10 cellular contexts compared by ENCODE assay signal in the genomic region with DNA sequence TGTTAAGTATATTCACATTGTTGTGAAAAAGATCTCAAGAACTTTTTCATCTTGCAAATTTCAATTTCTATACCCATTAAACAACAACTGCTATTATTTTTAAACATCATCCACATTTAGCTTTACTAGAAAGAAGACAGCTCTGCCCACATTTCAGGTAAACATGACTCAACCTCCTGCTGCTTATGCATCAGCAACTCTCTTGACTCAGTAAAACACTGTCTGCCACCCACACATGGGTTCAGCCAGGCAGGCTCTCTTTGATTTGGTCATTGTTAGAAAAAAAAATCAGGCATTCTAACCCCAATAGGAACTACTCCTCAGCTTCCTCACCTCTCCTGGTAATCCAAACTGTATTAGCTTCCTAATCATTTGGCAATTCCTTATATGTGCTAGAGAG. TPM values are rescaled to one million over a fixed set of nuclear protein-coding genes. Genes with fewer than 3 reads are reported as not detected.
DNase-seq lines count a peak whose midpoint lies in the region; ATAC-seq and TF ChIP-seq lines count a peak whose summit lies in the region.
"Had no signal": no experiment of that assay in that cellular context is flagged by ENCODE, and none has a peak within 500 bp of the region (broad histone marks: within the 10 kb centered on the region; RNA-seq: fewer than 3 reads in every experiment).

No MANE protein-coding gene starts in this region.

- no peak overlapping the region for H3K27ac ChIP-seq in esophagus squamous epithelium
- H3K27ac ChIP-seq in SK-N-SH (ENCODE audit: low read depth in 2 of 2, low read length in 1 of 2): no peak overlapping the region

- POLR2A ChIA-PET in SK-N-SH (lab: Yijun Ruan, JAX): no interaction called here

- intact Hi-C loops in activated T-helper 2 cell treated with anti-CD3 and anti-CD28 coated beads, Interferon-gamma antibody, Interleukin-2, Interleukin-4, amounts not matched to agents 10 μg/mL and 5 μg/mL and 100 μg/mL, durations not matched to agents 14 hours and 24 hours and 36 hours (cut with micrococcal nuclease): no loop called here
- intact Hi-C loops in esophagus squamous epithelium (cut with DNase I): no loop called here

- no peaks in the 10 kb centered on the region for H3K27me3 Mint-ChIP-seq in activated T-helper 2 cell treated with anti-CD3 and anti-CD28 coated beads, Interferon-gamma antibody, Interleukin-2, Interleukin-4, amounts not matched to agents 10 μg/mL and 5 μg/mL and 100 μg/mL, durations not matched to agents 14 hours and 24 hours and 36 hours (ENCODE audit: low read depth)

- no peaks in the 10 kb centered on the region for H4K20me1 ChIP-seq in SK-N-SH (ENCODE audit: insufficient read depth)

- DNase-seq in activated T-helper 2 cell treated with anti-CD3 and anti-CD28 coated beads, Interferon-gamma antibody, Interleukin-2, Interleukin-4, amounts not matched to agents 10 μg/mL and 5 μg/mL and 100 μg/mL, durations not matched to agents 14 hours and 24 hours and 36 hours (ENCODE audit: low spot score): no peak
- DNase-seq in stimulated activated CD4-positive, alpha-beta T cell treated with anti-CD3 and anti-CD28 coated beads, Interleukin-1b, Interleukin-23, amount 100 ng/mL, for 24 hours (ENCODE audit: low read depth in 4 of 4, low spot score in 1 of 4): peak in 3 of 4 experiments; percentile 28 to 48 (median 30)
- DNase-seq in esophagus squamous epithelium (lab: John Stamatoyannopoulos, UW) (no peak), NOMO-1 treated with dmso at 0.1 percent for 144 hours (lab: John Stamatoyannopoulos, UW; ENCODE audit: unreplicated experiment) (no peak), SK-N-SH (no peak)

- no peaks in the 10 kb centered on the region for H3K9me2 ChIP-seq in SK-N-SH

- H3K4me3 ChIP-seq in esophagus squamous epithelium (no peak overlapping the region), SK-N-SH (ENCODE audit: low read depth in 2 of 2, low read length in 1 of 2) (no peak overlapping the region)

- no peak overlapping the region for H3K4me3 Mint-ChIP-seq in activated T-helper 2 cell treated with anti-CD3 and anti-CD28 coated beads, Interferon-gamma antibody, Interleukin-2, Interleukin-4, amounts not matched to agents 10 μg/mL and 5 μg/mL and 100 μg/mL, durations not matched to agents 14 hours and 24 hours and 36 hours (ENCODE audit: low read depth)

- H3K9ac ChIP-seq in SK-N-SH: no peak overlapping the region

- H3K4me2 ChIP-seq in SK-N-SH: no peak overlapping the region

- ATAC-seq in GM18870 (IDR thresholded peaks at IDR 0.05; ENCODE audit: unreplicated experiment) (peak; percentile 48), HG03060 (IDR thresholded peaks at IDR 0.05; ENCODE audit: low read depth, unreplicated experiment) (peak; percentile 59), HG03457 (IDR thresholded peaks at IDR 0.05; ENCODE audit: unreplicated experiment) (no peak)

- H3K4me1 ChIP-seq in esophagus squamous epithelium (peaks cover 3 to 9% (median 8%) of the 10 kb centered on the region in 3 donors), SK-N-SH (ENCODE audit: control insufficient read depth in 1 of 2, insufficient read depth in 2 of 2, low read depth in 1 of 2, low read length in 1 of 2) (peaks cover 0 to 4% of the 10 kb centered on the region in 2 experiments; a peak in 1 of 4 replicates)

- H3K27me3 ChIP-seq in esophagus squamous epithelium: no peaks in the 10 kb centered on the region
- no peaks in the 10 kb centered on the region for H3K27me3 ChIP-seq in SK-N-SH (ENCODE audit: insufficient read depth)

- no peak for TF ChIP-seq RAD21 in SK-N-SH (IDR thresholded peaks at IDR 0.05; ENCODE audit: low read length)

- no peak overlapping the region for H2AFZ ChIP-seq in SK-N-SH (ENCODE audit: low read depth)

- no peaks in the 10 kb centered on the region for H3F3A ChIP-seq in SK-N-SH (replicated peaks; ENCODE audit: insufficient read depth)

- H3K4me1 Mint-ChIP-seq in activated T-helper 2 cell treated with anti-CD3 and anti-CD28 coated beads, Interferon-gamma antibody, Interleukin-2, Interleukin-4, amounts not matched to agents 10 μg/mL and 5 μg/mL and 100 μg/mL, durations not matched to agents 14 hours and 24 hours and 36 hours (ENCODE audit: low read depth): peaks cover 41% of the 10 kb centered on the region

- H3K36me3 ChIP-seq in esophagus squamous epithelium (no peaks in the 10 kb centered on the region), SK-N-SH (replicated peaks in 1 of 2; ENCODE audit: control insufficient read depth in 1 of 2, insufficient read depth in 2 of 2, low read length in 1 of 2) (no peaks in the 10 kb centered on the region)

- no peak for TF ChIP-seq EP300 in SK-N-SH (IDR thresholded peaks at IDR 0.05; ENCODE audit: borderline replicate concordance in 1 of 2, low read depth in 1 of 2, low read length in 1 of 2)

- peak overlapping the region; percentile 11 for H3K27ac Mint-ChIP-seq in activated T-helper 2 cell treated with anti-CD3 and anti-CD28 coated beads, Interferon-gamma antibody, Interleukin-2, Interleukin-4, amounts not matched to agents 10 μg/mL and 5 μg/mL and 100 μg/mL, durations not matched to agents 14 hours and 24 hours and 36 hours

- TF ChIP-seq CTCF in esophagus squamous epithelium (IDR thresholded peaks at IDR 0.05): no peak
- no peak for TF ChIP-seq CTCF in SK-N-SH (IDR thresholded peaks at IDR 0.05)

- H3K9me3 Mint-ChIP-seq in activated T-helper 2 cell treated with anti-CD3 and anti-CD28 coated beads, Interferon-gamma antibody, Interleukin-2, Interleukin-4, amounts not matched to agents 10 μg/mL and 5 μg/mL and 100 μg/mL, durations not matched to agents 14 hours and 24 hours and 36 hours: no peaks in the 10 kb centered on the region

- H3K36me3 Mint-ChIP-seq in activated T-helper 2 cell treated with anti-CD3 and anti-CD28 coated beads, Interferon-gamma antibody, Interleukin-2, Interleukin-4, amounts not matched to agents 10 μg/mL and 5 μg/mL and 100 μg/mL, durations not matched to agents 14 hours and 24 hours and 36 hours (ENCODE audit: low read depth): peaks cover 3% of the 10 kb centered on the region

- no peaks in the 10 kb centered on the region for H3K79me2 ChIP-seq in SK-N-SH (ENCODE audit: insufficient read depth)

- H3K9me3 ChIP-seq in esophagus squamous epithelium (no peaks in the 10 kb centered on the region), SK-N-SH (no peaks in the 10 kb centered on the region)

- no peak for TF ChIP-seq POLR2A in esophagus squamous epithelium (IDR thresholded peaks at IDR 0.05)

- CTCF ChIA-PET in SK-N-SH (lab: Yijun Ruan, JAX): interaction anchor here (1.4 kb wide), 1 partner anchor 16 kb away, joined by 5 read pairs; no protein-coding TSS in a partner anchor

TF ChIP-seq in SK-N-SH, 30 proteins besides CTCF, POLR2A, EP300 and RAD21 (continues in another document):
- TF ChIP-seq FOXJ3 (CRISPR knock-in tag; IDR thresholded peaks at IDR 0.05) (no peak), SIN3A (IDR thresholded peaks at IDR 0.05; ENCODE audit: borderline replicate concordance, low read depth, low read length) (no peak)
- TF ChIP-seq, protein P1, sequence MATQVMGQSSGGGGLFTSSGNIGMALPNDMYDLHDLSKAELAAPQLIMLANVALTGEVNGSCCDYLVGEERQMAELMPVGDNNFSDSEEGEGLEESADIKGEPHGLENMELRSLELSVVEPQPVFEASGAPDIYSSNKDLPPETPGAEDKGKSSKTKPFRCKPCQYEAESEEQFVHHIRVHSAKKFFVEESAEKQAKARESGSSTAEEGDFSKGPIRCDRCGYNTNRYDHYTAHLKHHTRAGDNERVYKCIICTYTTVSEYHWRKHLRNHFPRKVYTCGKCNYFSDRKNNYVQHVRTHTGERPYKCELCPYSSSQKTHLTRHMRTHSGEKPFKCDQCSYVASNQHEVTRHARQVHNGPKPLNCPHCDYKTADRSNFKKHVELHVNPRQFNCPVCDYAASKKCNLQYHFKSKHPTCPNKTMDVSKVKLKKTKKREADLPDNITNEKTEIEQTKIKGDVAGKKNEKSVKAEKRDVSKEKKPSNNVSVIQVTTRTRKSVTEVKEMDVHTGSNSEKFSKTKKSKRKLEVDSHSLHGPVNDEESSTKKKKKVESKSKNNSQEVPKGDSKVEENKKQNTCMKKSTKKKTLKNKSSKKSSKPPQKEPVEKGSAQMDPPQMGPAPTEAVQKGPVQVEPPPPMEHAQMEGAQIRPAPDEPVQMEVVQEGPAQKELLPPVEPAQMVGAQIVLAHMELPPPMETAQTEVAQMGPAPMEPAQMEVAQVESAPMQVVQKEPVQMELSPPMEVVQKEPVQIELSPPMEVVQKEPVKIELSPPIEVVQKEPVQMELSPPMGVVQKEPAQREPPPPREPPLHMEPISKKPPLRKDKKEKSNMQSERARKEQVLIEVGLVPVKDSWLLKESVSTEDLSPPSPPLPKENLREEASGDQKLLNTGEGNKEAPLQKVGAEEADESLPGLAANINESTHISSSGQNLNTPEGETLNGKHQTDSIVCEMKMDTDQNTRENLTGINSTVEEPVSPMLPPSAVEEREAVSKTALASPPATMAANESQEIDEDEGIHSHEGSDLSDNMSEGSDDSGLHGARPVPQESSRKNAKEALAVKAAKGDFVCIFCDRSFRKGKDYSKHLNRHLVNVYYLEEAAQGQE (IDR thresholded peaks at IDR 0.05; ENCODE audit: low read depth, low read length): no peak

RNA-seq across cellular contexts. Expression of gene ENDOD1, which starts 5.1 kb away (rescaled TPM):
- total RNA-seq in activated T-helper 2 cell treated with anti-CD3 and anti-CD28 coated beads, Interferon-gamma antibody, Interleukin-2, Interleukin-4, amounts not matched to agents 10 μg/mL and 5 μg/mL and 100 μg/mL, durations not matched to agents 14 hours and 24 hours and 36 hours: 33.7 and 34.9 TPM in 2 replicates
- 10 to 100 TPM; 27.8 to 44.8 (median 35.9) TPM for total RNA-seq in esophagus squamous epithelium
- polyA plus RNA-seq in SK-N-SH (2012; rRNA removed): 15.0 and 18.4 TPM in 2 replicates
- polyA plus RNA-seq in SK-N-SH (2012; cell fraction: cytosol; rRNA removed): 19.4 and 22.0 TPM in 2 replicates
- polyA plus RNA-seq in SK-N-SH (2012; cell fraction: nucleus; rRNA removed): 5.5 and 8.9 TPM in 2 replicates

RNA-seq across cellular contexts. Expression of gene SRSF8, which starts 17.8 kb away (rescaled TPM):
- total RNA-seq in activated T-helper 2 cell treated with anti-CD3 and anti-CD28 coated beads, Interferon-gamma antibody, Interleukin-2, Interleukin-4, amounts not matched to agents 10 μg/mL and 5 μg/mL and 100 μg/mL, durations not matched to agents 14 hours and 24 hours and 36 hours: 43.5 and 50.3 TPM in 2 replicates
- total RNA-seq in esophagus squamous epithelium: 10 to 100 TPM; 20.1 to 37.4 (median 22.2) TPM
- 25.4 and 27.3 TPM in 2 replicates for polyA plus RNA-seq in SK-N-SH (2012; rRNA removed)
- 28.0 and 29.6 TPM in 2 replicates for polyA plus RNA-seq in SK-N-SH (2012; cell fraction: cytosol; rRNA removed)
- polyA plus RNA-seq in SK-N-SH (2012; cell fraction: nucleus; rRNA removed): 7.3 and 11.5 TPM in 2 replicates

RNA-seq across cellular contexts. Expression of gene KDM4F, which starts 35.3 kb away (rescaled TPM):
- not detected in 2 replicates for total RNA-seq in activated T-helper 2 cell treated with anti-CD3 and anti-CD28 coated beads, Interferon-gamma antibody, Interleukin-2, Interleukin-4, amounts not matched to agents 10 μg/mL and 5 μg/mL and 100 μg/mL, durations not matched to agents 14 hours and 24 hours and 36 hours
- not detected for total RNA-seq in esophagus squamous epithelium
- polyA plus RNA-seq in SK-N-SH (2012; rRNA removed): not detected in 2 replicates
- not detected in 2 replicates for polyA plus RNA-seq in SK-N-SH (2012; cell fraction: cytosol; rRNA removed)
- not detected in 2 replicates for polyA plus RNA-seq in SK-N-SH (2012; cell fraction: nucleus; rRNA removed)
- total RNA-seq: dermis microvascular lymphatic vessel endothelial cell; T-helper 1 cell treated with Interleukin-12 subunit alpha and Interleukin-12 subunit beta and Interleukin-4 antibody, amounts not matched to agents 30 ng/mL and 1 ng/mL, for 36 hours had no signal

RNA-seq across cellular contexts. Expression of gene KDM4E, which starts 59.5 kb away (rescaled TPM):
- total RNA-seq in activated T-helper 2 cell treated with anti-CD3 and anti-CD28 coated beads, Interferon-gamma antibody, Interleukin-2, Interleukin-4, amounts not matched to agents 10 μg/mL and 5 μg/mL and 100 μg/mL, durations not matched to agents 14 hours and 24 hours and 36 hours: not detected in 2 replicates
- not detected for total RNA-seq in esophagus squamous epithelium
- 0.02 TPM in 1 of 2 replicates, not detected in the other for polyA plus RNA-seq in SK-N-SH (2012; rRNA removed)
- polyA plus RNA-seq in SK-N-SH (2012; cell fraction: cytosol; rRNA removed): not detected in 2 replicates
- not detected in 2 replicates for polyA plus RNA-seq in SK-N-SH (2012; cell fraction: nucleus; rRNA removed)
- total RNA-seq: dermis microvascular lymphatic vessel endothelial cell; T-helper 1 cell treated with Interleukin-12 subunit alpha and Interleukin-12 subunit beta and Interleukin-4 antibody, amounts not matched to agents 30 ng/mL and 1 ng/mL, for 36 hours had no signal

Comparison
In these comparisons a context has a peak if more than half of its experiments do, and no peak if none do; other contexts are left out.
1. DNase-seq: peak in stimulated activated CD4-positive, alpha-beta T cell treated with anti-CD3 and anti-CD28 coated beads, Interleukin-1b, Interleukin-23, amount 100 ng/mL, for 24 hours (3 of 4); none in activated T-helper 2 cell treated with anti-CD3 and anti-CD28 coated beads, Interferon-gamma antibody, Interleukin-2, Interleukin-4, amounts not matched to agents 10 μg/mL and 5 μg/mL and 100 μg/mL, durations not matched to agents 14 hours and 24 hours and 36 hours (single experiment), esophagus squamous epithelium (single experiment), NOMO-1 treated with dmso at 0.1 percent for 144 hours (single experiment) and SK-N-SH (single experiment).